8 cellular contexts compared by ENCODE assay signal in the genomic region with DNA sequence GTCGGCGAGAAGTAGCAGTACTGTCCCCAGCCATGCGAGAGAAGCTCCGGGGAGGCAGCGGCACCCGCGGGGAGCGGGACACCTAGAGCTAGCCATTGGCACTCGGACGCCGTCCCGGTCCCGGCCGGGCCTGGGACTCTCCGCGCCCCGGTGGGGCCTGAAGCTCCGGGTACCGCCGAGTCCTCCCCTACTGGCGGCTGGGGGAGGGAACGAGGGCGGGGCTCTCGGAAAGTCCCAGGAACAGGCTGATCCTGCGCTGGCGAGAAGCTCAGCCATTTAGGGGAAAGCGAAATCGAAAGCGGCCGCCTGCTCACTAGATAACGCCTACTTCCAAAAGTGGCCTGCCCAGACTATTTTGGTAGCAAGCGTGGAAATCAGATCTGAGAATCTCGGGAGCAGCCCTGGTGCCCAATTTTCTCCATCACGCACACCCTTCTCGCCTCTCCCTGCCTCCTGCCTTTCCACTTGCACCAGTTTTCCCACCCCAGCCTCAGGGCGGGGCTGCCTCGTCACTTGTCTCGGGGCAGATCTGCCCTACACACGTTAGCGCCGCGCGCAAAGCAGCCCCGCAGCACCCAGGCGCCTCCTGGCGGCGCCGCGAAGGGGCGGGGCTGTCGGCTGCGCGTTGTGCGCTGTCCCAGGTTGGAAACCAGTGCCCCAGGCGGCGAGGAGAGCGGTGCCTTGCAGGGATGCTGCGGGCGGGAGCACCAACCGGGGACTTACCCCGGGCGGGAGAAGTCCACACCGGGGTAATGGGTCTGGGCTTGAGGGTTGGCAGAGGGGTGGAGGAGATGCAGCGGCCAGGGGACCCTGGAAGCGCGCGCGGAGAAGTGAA. TPM values are rescaled to one million over a fixed set of nuclear protein-coding genes. Genes with fewer than 3 reads are reported as not detected.
DNase-seq lines count a peak whose midpoint lies in the region; ATAC-seq and TF ChIP-seq lines count a peak whose summit lies in the region.

Gene PSMB9, plus strand, starts transcription at position 652 of the 835 bp plus-strand sequence. Its CDS starts 38 bp downstream, at position 690.
Gene TAP1, minus strand, starts transcription at position 164 of the 835 bp plus-strand sequence. Its CDS starts 68 bp downstream, at position 96.

- peak; percentile 67 for TF ChIP-seq CTCF in PC-9 (conservative IDR thresholded peaks at IDR 0.05)
- TF ChIP-seq CTCF in epithelial cell of proximal tubule (conservative IDR thresholded peaks at IDR 0.05; ENCODE audit: low read depth, low read length), result peak; percentile 76

- H3K27me3 ChIP-seq in HUES48 (ENCODE audit: control insufficient read depth, insufficient read depth, low read length), result peaks cover 52% of the 10 kb centered on the region
- H3K27me3 ChIP-seq in PC-9 (ENCODE audit: insufficient read depth, low read depth), result no peaks in the 10 kb centered on the region
- no peaks in the 10 kb centered on the region for H3K27me3 ChIP-seq in mucosa of stomach (ENCODE audit: control insufficient read depth, insufficient read depth, low read length)

- peak; percentile 97 for DNase-seq in DMS114 treated with DMSO at 0.1 percent for 48 hours (lab: John Stamatoyannopoulos, UW; ENCODE audit: unreplicated experiment)
- DNase-seq in PC-9, result peak; percentile 77 to 90
- peak; percentile 94 for DNase-seq in activated T-cell treated with anti-CD3 and anti-CD28 coated beads, Interleukin-2, amount 50 U/mL, for 1 hour
- peak; percentile 64 for DNase-seq in epithelial cell of proximal tubule (ENCODE audit: low read depth)
- peak; percentile 97 for DNase-seq in stimulated activated CD8-positive, alpha-beta memory T cell treated with anti-CD3 and anti-CD28 coated beads, Interleukin-4, amount 100 ng/mL, for 48 hours

- H3K4me1 ChIP-seq in HUES48 (ENCODE audit: control insufficient read depth, insufficient read depth, low read length), result peaks cover 5% of the 10 kb centered on the region; the same call in 1 of the 2 replicates
- H3K4me1 ChIP-seq in PC-9 (replicated peaks; ENCODE audit: insufficient read depth), result peaks cover 8% of the 10 kb centered on the region
- peaks cover 22% of the 10 kb centered on the region for H3K4me1 ChIP-seq in mucosa of stomach (ENCODE audit: control insufficient read depth, insufficient read depth, low read length)

- no peaks in the 10 kb centered on the region for H3K9me2 ChIP-seq in PC-9 (ENCODE audit: insufficient read depth)

- no peaks in the 10 kb centered on the region for H3K79me2 ChIP-seq in PC-9 (ENCODE audit: low read depth)

- H3K9me3 ChIP-seq in HUES48 (ENCODE audit: control insufficient read depth, insufficient read depth, low read length), result no peaks in the 10 kb centered on the region
- no peaks in the 10 kb centered on the region for H3K9me3 ChIP-seq in PC-9 (ENCODE audit: insufficient read depth, low read depth)
- no peaks in the 10 kb centered on the region for H3K9me3 ChIP-seq in mucosa of stomach (ENCODE audit: control insufficient read depth, low read length)

- peak within 1 kb of the TSS; percentile 89 for H3K4me2 ChIP-seq in PC-9

- peak within 1 kb of the TSS; percentile 53 for H3K27ac ChIP-seq in HUES48 (ENCODE audit: low read depth, low read length)
- peak within 1 kb of the TSS; percentile 12; the same call in 1 of the 2 replicates for H3K27ac ChIP-seq in PC-9

- no peaks in the 10 kb centered on the region for H3F3A ChIP-seq in PC-9 (ENCODE audit: insufficient read depth, low read depth)

- peak within 1 kb of the TSS; percentile 27; the same call in 1 of the 2 replicates for H3K9ac ChIP-seq in HUES48 (ENCODE audit: low read depth, low read length)
- H3K9ac ChIP-seq in mucosa of stomach (ENCODE audit: low read length), result peak within 1 kb of the TSS; percentile 94

- H4K20me1 ChIP-seq in PC-9 (ENCODE audit: insufficient read depth), result no peaks in the 10 kb centered on the region

- no TSS peak for BruUV-seq in PC-9 (replicated peaks; lab: Mats Ljungman, UMichigan)

- peaks cover 11% of the 10 kb centered on the region for H3K36me3 ChIP-seq in HUES48 (ENCODE audit: control insufficient read depth, insufficient read depth, low read length)
- H3K36me3 ChIP-seq in PC-9 (ENCODE audit: low read depth), result no peaks in the 10 kb centered on the region
- peaks cover 18% of the 10 kb centered on the region for H3K36me3 ChIP-seq in mucosa of stomach (ENCODE audit: control insufficient read depth, insufficient read depth, low read length)

- intact Hi-C loops in PC-9 (cut with micrococcal nuclease; ENCODE audit: unreplicated experiment), result loop anchor here (1.0 kb wide), 2 partner anchors 9 to 15 kb away; partner anchors contain the start of genes PSMB8 and TAP2

- POLR2A ChIA-PET in PC-9 (lab: Charles Lee; ENCODE audit: unreplicated experiment), result interaction anchor here (0.5 to 0.9 kb wide), 6 partner anchors 9 to 1114 kb away, joined by 3 to 10 read pairs (median 3); no protein-coding TSS in a partner anchor

- ATAC-seq in GM21390 (IDR thresholded peaks at IDR 0.05; ENCODE audit: unreplicated experiment), result peak; percentile 70

- H3K4me3 ChIP-seq in HUES48 (ENCODE audit: low read depth, low read length), result peak within 1 kb of the TSS; percentile 71
- H3K4me3 ChIP-seq in PC-9, result peak within 1 kb of the TSS; percentile 87
- peak within 1 kb of the TSS; percentile 88 for H3K4me3 ChIP-seq in epithelial cell of proximal tubule (ENCODE audit: low read depth, low read length)
- H3K4me3 ChIP-seq in mucosa of stomach (ENCODE audit: low read length), result peak within 1 kb of the TSS; percentile 92

- CTCF ChIA-PET in PC-9 (lab: Charles Lee), result interaction anchor here (0.6 to 1.5 kb wide), 8 partner anchors 9 to 399 kb away, joined by 3 to 47 read pairs (median 5); partner anchors contain the start of gene TAP2

- peak within 1 kb of the TSS; percentile 90 for H2AFZ ChIP-seq in PC-9

RNA-seq across cellular contexts. Expression of gene PSMB9, which starts in this region (rescaled TPM):
- total RNA-seq in PC-9 (2021) (37.6 and 48.4 TPM in 2 replicates), epithelial cell of proximal tubule (20.5 and 24.3 TPM in 2 replicates)

RNA-seq across cellular contexts. Expression of gene TAP1, which starts in this region (rescaled TPM):
- 23.1 and 23.4 TPM in 2 replicates for total RNA-seq in PC-9 (2021)
- 50.7 and 54.5 TPM in 2 replicates for total RNA-seq in epithelial cell of proximal tubule

Comparison
In these comparisons a context has a peak if more than half of its experiments do, and no peak if none do; other contexts are left out.
1. Peak in every context shown above with its lines: DNase-seq, ATAC-seq, H3K4me3 ChIP-seq and H3K27ac ChIP-seq.